Comparison of ENCODE assay signal across 8 cellular contexts in genomic region chr11:62547691-62548281, GRCh38. TPM values are rescaled to one million over a fixed set of nuclear protein-coding genes. Genes with fewer than 3 reads are reported as not detected.
A peak's percentile ranks its signal among the peaks of the same experiment; 100 is the strongest.
DNase-seq lines count a peak whose midpoint lies in the region; ATAC-seq and TF ChIP-seq lines count a peak whose summit lies in the region.

No MANE protein-coding gene starts in this region.

- H3K9ac ChIP-seq in colonic mucosa (ENCODE audit: low read depth in 2 of 2, low read length in 2 of 2) = peak overlapping the region; percentile 66 to 99

- H3K36me3 ChIP-seq in colonic mucosa (no peaks in the 10 kb centered on the region), lower lobe of right lung (peaks cover 4% of the 10 kb centered on the region)

- H3K4me1 Mint-ChIP-seq in activated T-cell treated with anti-CD3 and anti-CD28 coated beads, Interleukin-2, amount 50 U/mL, for 72 hours (ENCODE audit: low read depth) = peaks cover 80% of the 10 kb centered on the region

- H3K4me3 Mint-ChIP-seq in activated T-cell treated with anti-CD3 and anti-CD28 coated beads, Interleukin-2, amount 50 U/mL, for 72 hours = peak overlapping the region; percentile 25 to 51

- H3K27me3 Mint-ChIP-seq in activated T-cell treated with anti-CD3 and anti-CD28 coated beads, Interleukin-2, amount 50 U/mL, for 72 hours (ENCODE audit: low read depth) = peaks cover 9% of the 10 kb centered on the region

- no peaks in the 10 kb centered on the region for H3K27me3 ChIP-seq in colonic mucosa
- no peaks in the 10 kb centered on the region for H3K27me3 ChIP-seq in lower lobe of right lung (ENCODE audit: low read depth)

- H3K4me3 ChIP-seq in colonic mucosa = peak overlapping the region; percentile 67
- H3K4me3 ChIP-seq in lower lobe of right lung = peak overlapping the region; percentile 98

- H3K9me3 Mint-ChIP-seq in activated T-cell treated with anti-CD3 and anti-CD28 coated beads, Interleukin-2, amount 50 U/mL, for 72 hours = no peaks in the 10 kb centered on the region

- H3K4me1 ChIP-seq in colonic mucosa (peaks cover 43% of the 10 kb centered on the region), lower lobe of right lung (peaks cover 76% of the 10 kb centered on the region)

- H3K36me3 Mint-ChIP-seq in activated T-cell treated with anti-CD3 and anti-CD28 coated beads, Interleukin-2, amount 50 U/mL, for 72 hours (ENCODE audit: insufficient read depth in 2 of 2) = peaks cover 1 to 3% of the 10 kb centered on the region in 2 donors

- H3K27ac ChIP-seq in colonic mucosa (peak overlapping the region; percentile 96), lower lobe of right lung (peak overlapping the region; percentile 97)

- no peak overlapping the region for H3K27ac Mint-ChIP-seq in activated T-cell treated with anti-CD3 and anti-CD28 coated beads, Interleukin-2, amount 50 U/mL, for 72 hours

- TF ChIP-seq CTCF in colonic mucosa (IDR thresholded peaks at IDR 0.05) (no peak), lower lobe of right lung (IDR thresholded peaks at IDR 0.05) (no peak)

- ATAC-seq in activated T-cell treated with anti-CD3 and anti-CD28 coated beads, Interleukin-2, amount 50 U/mL, for 72 hours (replicated peaks in 1 of 2) = no peak
- ATAC-seq in lower lobe of right lung = no peak
- ATAC-seq in HG03469 (IDR thresholded peaks at IDR 0.05; ENCODE audit: unreplicated experiment) = no peak
- no peak for ATAC-seq in HG03175 (IDR thresholded peaks at IDR 0.05; ENCODE audit: unreplicated experiment)

- DNase-seq in activated T-cell treated with anti-CD3 and anti-CD28 coated beads, Interleukin-2, amount 50 U/mL, for 72 hours = peak in 1 of 2 donors; percentile 10
- DNase-seq in activated T-cell treated with anti-CD3 and anti-CD28 coated beads, Interleukin-2, amount 50 U/mL, for 1 hour = no peak
- peak; percentile 45 for DNase-seq in colonic mucosa
- no peak for DNase-seq in lower lobe of right lung
- DNase-seq in ureter (ENCODE audit: low spot score) = peak; percentile 72
- no peak for DNase-seq in head of caudate nucleus

- H3K9me3 ChIP-seq in colonic mucosa = no peaks in the 10 kb centered on the region
- H3K9me3 ChIP-seq in lower lobe of right lung = no peaks in the 10 kb centered on the region

- intact Hi-C loops in colonic mucosa (cut with DNase I) = no loop called here
- intact Hi-C loops in lower lobe of right lung (cut with DNase I) = no loop called here
- intact Hi-C loops in head of caudate nucleus (cut with DNase I) = loop anchor here (10.0 kb wide), 1 partner anchor 153 kb away; no protein-coding TSS in a partner anchor

RNA-seq across cellular contexts. Expression of gene AHNAK, which starts 1.2 kb away (rescaled TPM):
- 100 to 1,000 TPM in 1 of 2 donors, 10 to 100 TPM in 1; 80.3 to 131 TPM for total RNA-seq in activated T-cell treated with anti-CD3 and anti-CD28 coated beads, Interleukin-2, amount 50 U/mL, for 72 hours
- total RNA-seq in colonic mucosa (100 to 1,000 TPM; 458 to 631 TPM), lower lobe of right lung (809 TPM), ureter (546 TPM)

RNA-seq across cellular contexts. Expression of gene EEF1G, which starts 25.9 kb away (rescaled TPM):
- total RNA-seq in activated T-cell treated with anti-CD3 and anti-CD28 coated beads, Interleukin-2, amount 50 U/mL, for 72 hours = 1,000 to 10,000 TPM; 2,565 to 2,667 TPM
- total RNA-seq in colonic mucosa (1,000 to 10,000 TPM; 1,328 to 1,358 TPM), lower lobe of right lung (899 TPM), ureter (1,627 TPM)

RNA-seq across cellular contexts. Expression of gene TUT1, which starts 43.5 kb away (rescaled TPM):
- 10 to 100 TPM; 32.8 to 36.8 TPM for total RNA-seq in activated T-cell treated with anti-CD3 and anti-CD28 coated beads, Interleukin-2, amount 50 U/mL, for 72 hours
- total RNA-seq in colonic mucosa (10 to 100 TPM; 11.1 to 26.2 TPM), lower lobe of right lung (15.8 TPM), ureter (30.4 TPM)

RNA-seq across cellular contexts. Expression of gene MTA2, which starts 53.9 kb away (rescaled TPM):
- total RNA-seq in activated T-cell treated with anti-CD3 and anti-CD28 coated beads, Interleukin-2, amount 50 U/mL, for 72 hours = 100 to 1,000 TPM; 173 to 241 TPM
- total RNA-seq in colonic mucosa = 100 to 1,000 TPM in 1 of 2 donors, 10 to 100 TPM in 1; 91.0 to 133 TPM
- total RNA-seq in lower lobe of right lung = 68.4 TPM
- 128 TPM for total RNA-seq in ureter

Comparison
In these comparisons a context has a peak if more than half of its experiments do, and no peak if none do; other contexts are left out.
1. DNase-seq: peak in colonic mucosa (single experiment) and ureter (single experiment); none in activated T-cell treated with anti-CD3 and anti-CD28 coated beads, Interleukin-2, amount 50 U/mL, for 1 hour (single experiment), lower lobe of right lung (single experiment) and head of caudate nucleus (0 of 42).